ENCODE assay signal across 28 cellular contexts in genomic region chr20:11529046-11529445, GRCh38.
"Had no signal": no experiment of that assay in that cellular context is flagged by ENCODE, and none has a peak within 500 bp of the region (broad histone marks: within the 10 kb centered on the region; RNA-seq: fewer than 3 reads in every experiment).

No MANE protein-coding gene starts in this region.

- H3K9me3 ChIP-seq: neutrophil, ovary had no signal

- H3K4me3 ChIP-seq: adrenal gland, body of pancreas, coronary artery, esophagus squamous epithelium, gastrocnemius medialis, ovary, vagina had no signal

- DNase-seq: activated CD4-positive, alpha-beta T cell treated with anti-CD3 and anti-CD28 coated beads for 48 hours; activated CD4-positive, alpha-beta T cell treated with anti-CD3 and anti-CD28 coated beads, Interleukin-2, amount 50 U/mL, for 48 hours; activated CD8-positive, alpha-beta memory T cell treated with anti-CD3 and anti-CD28 coated beads for 24 hours; activated effector memory CD4-positive, alpha-beta T cell treated with anti-CD3 and anti-CD28 coated beads, Interleukin-2, amount 50 U/mL, for 16 hours; activated naive CD4-positive, alpha-beta T cell treated with anti-CD3 and anti-CD28 coated beads for 36 hours; activated naive CD8-positive, alpha-beta T cell treated with anti-CD3 and anti-CD28 coated beads for 36 hours; adrenal gland; aorta; body of pancreas; effector memory CD8-positive, alpha-beta T cell; esophagus squamous epithelium; gastrocnemius medialis; glutamatergic neuron; islet precursor cell; left colon; naive B cell; nephron progenitor cell; ovary; retina; small intestine; stimulated activated CD4-positive, alpha-beta T cell treated with anti-CD3 and anti-CD28 coated beads, Interleukin-4, amount 100 ng/mL, for 24 hours; T-helper 9 cell had no signal

- ATAC-seq: body of pancreas; effector memory CD8-positive, alpha-beta T cell; gastrocnemius medialis; left colon; sciatic nerve; stimulated activated effector memory CD8-positive, alpha-beta T cell treated with anti-CD3 and anti-CD28 coated beads, Interleukin-12 subunit alpha, Interleukin-12 subunit beta, amount 100 ng/mL, for 72 hours had no signal

- H3K27ac ChIP-seq: adrenal gland, body of pancreas, coronary artery, esophagus squamous epithelium, gastrocnemius medialis, neutrophil, ovary, vagina, VCaP had no signal

- H3K36me3 ChIP-seq: adrenal gland, esophagus squamous epithelium, gastrocnemius medialis, neutrophil, ovary, vagina had no signal

- H3K4me1 ChIP-seq: adrenal gland, body of pancreas, esophagus squamous epithelium, gastrocnemius medialis, vagina had no signal

- H3K27me3 ChIP-seq: adrenal gland, body of pancreas, esophagus squamous epithelium, neutrophil, ovary, vagina had no signal
